In genomic region chr11:31822604-31823371, GRCh38 we compare ENCODE assay signal across 14 cellular contexts. TPM values are rescaled to one million over a fixed set of nuclear protein-coding genes. Genes with fewer than 3 reads are reported as not detected.
DNase-seq lines count a peak whose midpoint lies in the region; ATAC-seq and TF ChIP-seq lines count a peak whose summit lies in the region.
"Had no signal": no experiment of that assay in that cellular context is flagged by ENCODE, and none has a peak within 500 bp of the region (broad histone marks: within the 10 kb centered on the region; RNA-seq: fewer than 3 reads in every experiment).

No MANE protein-coding gene starts in this region.

- TF ChIP-seq POLR2A in esophagus muscularis mucosa (IDR thresholded peaks at IDR 0.05; ENCODE audit: low read depth): no peak

- peaks cover 36% of the 10 kb centered on the region for H4K20me1 ChIP-seq in neural progenitor cell (ENCODE audit: low read depth)

- in situ Hi-C loops in GM13976 (cut with MboI; ENCODE audit: low sequenced_read_pairs, unreplicated experiment): no loop called here

- H3K4me1 Mint-ChIP-seq in neural progenitor cell (peaks cover 49% of the 10 kb centered on the region), mesothelial cell of epicardium (peaks cover 5% of the 10 kb centered on the region)

- H3K36me3 Mint-ChIP-seq in neural progenitor cell (no peaks in the 10 kb centered on the region), mesothelial cell of epicardium (no peaks in the 10 kb centered on the region)

- H2AFZ ChIP-seq in neural progenitor cell (replicated peaks): no peak overlapping the region

- TF ChIP-seq EP300 in esophagus muscularis mucosa (IDR thresholded peaks at IDR 0.05): no peak

- peaks cover 90% of the 10 kb centered on the region for H3F3A ChIP-seq in neural progenitor cell (ENCODE audit: low read depth)

- ATAC-seq in HG03196 (IDR thresholded peaks at IDR 0.05; ENCODE audit: unreplicated experiment): no peak

- peak; percentile 13 for DNase-seq in GM13976 (ENCODE audit: low spot score)
- DNase-seq in HuH-7.5 (ENCODE audit: low spot score): peak; percentile 27
- peak; percentile 77 for DNase-seq in esophagus muscularis mucosa (ENCODE audit: extremely low spot score)
- peak; percentile 27 for DNase-seq in neural progenitor cell (ENCODE audit: low spot score)
- DNase-seq in foreskin melanocyte: no peak
- DNase-seq in mesothelial cell of epicardium (ENCODE audit: low spot score in 2 of 2, unreplicated experiment in 2 of 2): no peak
- DNase-seq: DMS 273 treated with DMSO at 0.1 percent for 48 hours; NCI-H187; NCI-H69; NK-92 treated with Interleukin-12 subunit alpha and Interleukin-12 subunit beta, amount 100 ng/mL, for 24 hours; OCI-M1; SHP77 treated with DMSO at 0.1 percent for 48 hours had no signal

- H3K9me3 ChIP-seq in esophagus muscularis mucosa (no peaks in the 10 kb centered on the region), neural progenitor cell (ENCODE audit: low read depth) (no peaks in the 10 kb centered on the region)

- no peak overlapping the region for H3K4me2 ChIP-seq in neural progenitor cell

- TF ChIP-seq CTCF in GM13976 (IDR thresholded peaks at IDR 0.05; ENCODE audit: borderline replicate concordance, control extremely low read depth, extremely low read depth, insufficient read depth, missing control alignments) (no peak), esophagus muscularis mucosa (IDR thresholded peaks at IDR 0.05) (no peak), neural progenitor cell (IDR thresholded peaks at IDR 0.05) (no peak), mesothelial cell of epicardium (IDR thresholded peaks at IDR 0.05; ENCODE audit: unreplicated experiment) (no peak)

- H3K4me3 ChIP-seq in esophagus muscularis mucosa (no peak overlapping the region), neural progenitor cell (no peak overlapping the region)

- H3K4me3 Mint-ChIP-seq in neural progenitor cell (no peak overlapping the region), mesothelial cell of epicardium (no peak overlapping the region)

- H3K36me3 ChIP-seq in esophagus muscularis mucosa (no peaks in the 10 kb centered on the region), neural progenitor cell (no peaks in the 10 kb centered on the region)

- H3K27ac ChIP-seq in esophagus muscularis mucosa (replicated peaks in 1 of 4) (no peak overlapping the region), neural progenitor cell (no peak overlapping the region)
- H3K27ac ChIP-seq: C4-2B had no signal

- H3K9ac ChIP-seq in neural progenitor cell: no peak overlapping the region

- H3K27ac Mint-ChIP-seq in neural progenitor cell (no peak overlapping the region), mesothelial cell of epicardium (no peak overlapping the region)

- no peaks in the 10 kb centered on the region for H3K79me2 ChIP-seq in neural progenitor cell (ENCODE audit: low read depth)

- WGBS in esophagus muscularis mucosa: 63% methylated on average over 7 of the region's 11 CpGs

- H3K27me3 Mint-ChIP-seq in neural progenitor cell (ENCODE audit: insufficient read depth, low read depth): peaks cover 95% of the 10 kb centered on the region
- peaks cover 97% of the 10 kb centered on the region for H3K27me3 Mint-ChIP-seq in mesothelial cell of epicardium (ENCODE audit: low read depth)

- H3K4me1 ChIP-seq in esophagus muscularis mucosa (peaks cover 11 to 50% (median 48%) of the 10 kb centered on the region in 4 donors), neural progenitor cell (peaks cover 83% of the 10 kb centered on the region)

- H3K9me3 Mint-ChIP-seq in neural progenitor cell: peaks cover 4% of the 10 kb centered on the region
- no peaks in the 10 kb centered on the region for H3K9me3 Mint-ChIP-seq in mesothelial cell of epicardium

- intact Hi-C loops in esophagus muscularis mucosa (cut with DNase I): no loop called here

- H3K27me3 ChIP-seq in esophagus muscularis mucosa (peaks cover 5 to 100% (median 98%) of the 10 kb centered on the region in 4 donors), neural progenitor cell (peaks cover 100% of the 10 kb centered on the region)

RNA-seq across cellular contexts. Expression of gene PAX6, which starts 11.7 kb away (rescaled TPM):
- under 1 TPM in 1 of 4 donors, not detected in 3; 0.06 TPM for total RNA-seq in esophagus muscularis mucosa
- total RNA-seq in neural progenitor cell (ENCODE audit: low replicate concordance): 190 and 215 TPM in 2 replicates
- total RNA-seq in mesothelial cell of epicardium: not detected in 3 replicates

Comparison
In these comparisons a context has a peak if more than half of its experiments do, and no peak if none do; other contexts are left out.
1. DNase-seq: peak in GM13976 (single experiment), HuH-7.5 (single experiment), esophagus muscularis mucosa (single experiment) and neural progenitor cell (single experiment); none in foreskin melanocyte (single experiment) and mesothelial cell of epicardium (0 of 2).
2. RNA of gene PAX6, which starts 11.7 kb away (total RNA-seq): 190 to 215 TPM in neural progenitor cell; 0.06 TPM in esophagus muscularis mucosa and not detected in mesothelial cell of epicardium; every median in the first group is over 100 times any median in the second.